Comparison of ENCODE assay signal across 14 cellular contexts in the genomic region with DNA sequence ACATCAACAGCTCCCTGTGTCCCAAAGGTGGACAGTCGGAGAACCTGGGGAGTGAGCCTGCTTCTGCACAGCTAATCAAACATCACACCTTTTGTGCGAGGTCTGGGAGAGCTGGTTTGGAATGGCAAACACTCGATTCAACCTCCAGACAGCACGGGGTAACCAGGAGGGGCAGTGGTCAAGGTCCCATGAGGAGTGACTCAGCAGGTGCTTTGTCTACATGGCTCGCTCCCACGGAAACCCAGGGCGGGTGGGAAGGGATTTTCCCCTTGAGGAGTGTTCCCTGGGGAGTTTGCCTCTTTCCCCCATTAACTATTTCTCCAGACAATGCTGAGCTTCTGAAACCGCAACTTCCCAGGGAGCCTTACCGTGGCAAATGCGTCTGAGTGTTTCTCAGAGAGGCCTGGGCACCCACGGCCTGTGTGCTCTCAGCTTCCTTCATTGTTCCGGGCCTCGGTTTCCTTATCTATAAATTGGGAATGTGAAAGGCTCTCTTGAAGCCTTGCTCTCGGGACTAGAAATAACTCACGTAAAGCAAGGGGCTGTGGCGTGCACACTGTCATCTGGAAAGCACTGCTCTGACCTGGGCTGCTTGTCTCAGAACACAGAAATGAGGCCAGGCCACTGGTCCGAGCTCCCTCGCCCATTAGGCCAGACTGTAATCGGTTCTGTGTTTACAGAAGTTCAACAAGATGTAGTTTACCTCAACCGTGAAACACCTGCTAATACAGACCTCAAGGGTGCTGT. TPM values are rescaled to one million over a fixed set of nuclear protein-coding genes. Genes with fewer than 3 reads are reported as not detected.
DNase-seq lines count a peak whose midpoint lies in the region; ATAC-seq, FAIRE-seq and TF ChIP-seq lines count a peak whose summit lies in the region.
"Had no signal": no experiment of that assay in that cellular context is flagged by ENCODE, and none has a peak within 500 bp of the region (broad histone marks: within the 10 kb centered on the region; RNA-seq: fewer than 3 reads in every experiment).

No MANE protein-coding gene starts in this region.

- no peak overlapping the region for H3K4me3 Mint-ChIP-seq in CD8-positive, alpha-beta T cell
- H3K4me3 Mint-ChIP-seq: naive B cell had no signal

- intact Hi-C loops in HepG2 (cut with micrococcal nuclease; ENCODE audit: unreplicated experiment) (no loop called here), spleen (cut with DNase I; ENCODE audit: low total_unique reads) (no loop called here)
- intact Hi-C loops in CD8-positive, alpha-beta T cell (cut with DNase I, micrococcal nuclease): no loop called here

- peak overlapping the region; percentile 39 for H3K9ac ChIP-seq in HepG2 (ENCODE audit: insufficient read depth, low read depth, low read length)

- TF ChIP-seq RAD21 in HepG2 (CRISPR knock-in tag; IDR thresholded peaks at IDR 0.05): no peak

- H3K9me3 Mint-ChIP-seq in CD8-positive, alpha-beta T cell: peaks cover 13% of the 10 kb centered on the region

- peaks cover 7% of the 10 kb centered on the region for H3K9me3 ChIP-seq in HepG2 (ENCODE audit: low read length)
- H3K9me3 ChIP-seq in spleen: peaks cover 0 to 24% (median 16%) of the 10 kb centered on the region in 8 donors
- peaks cover 3% of the 10 kb centered on the region for H3K9me3 ChIP-seq in CD8-positive, alpha-beta T cell (ENCODE audit: low read length)

- TF ChIP-seq EP300 in HepG2 (IDR thresholded peaks at IDR 0.05; ENCODE audit: low read depth in 2 of 2, low read length in 2 of 2) (peak; percentile 13 to 79; a peak in 2 of 4 replicates), HepG2 (CRISPR knock-in tag; IDR thresholded peaks at IDR 0.05; ENCODE audit: borderline replicate concordance) (peak; percentile 71)

- peak; percentile 78 for ATAC-seq in HepG2
- ATAC-seq in GM21528 (IDR thresholded peaks at IDR 0.05; ENCODE audit: low FRiP score, unreplicated experiment): no peak
- no peak for ATAC-seq in CD8-positive, alpha-beta T cell

- H2AFZ ChIP-seq in HepG2 (ENCODE audit: low read length): no peak overlapping the region

- POLR2A ChIA-PET in HepG2 (lab: Yijun Ruan, JAX): interaction anchor here (0.9 to 3.3 kb wide), 3 partner anchors 13 to 75 kb away, joined by 4 to 42 read pairs (median 8); partner anchors contain the start of genes GTPBP4, IDI1 and LARP4B
- POLR2A ChIA-PET in CD8-positive, alpha-beta T cell (lab: Charles Lee): no interaction called here

- TF ChIP-seq CTCF in GM12865 (IDR thresholded peaks at IDR 0.05; ENCODE audit: insufficient read depth, low read depth, low read length, missing control alignments) (no peak), HepG2 (CRISPR knock-in tag; IDR thresholded peaks at IDR 0.05) (no peak), spleen (IDR thresholded peaks at IDR 0.05 in 8 of 11, conservative IDR thresholded peaks at IDR 0.05 in 3 of 11) (no peak)
- no peak for TF ChIP-seq CTCF in CD8-positive, alpha-beta T cell (IDR thresholded peaks at IDR 0.05)

- H3K4me1 Mint-ChIP-seq in CD8-positive, alpha-beta T cell (ENCODE audit: low read depth): no peaks in the 10 kb centered on the region
- H3K4me1 Mint-ChIP-seq: naive B cell had no signal

- DNase-seq in A172 (ENCODE audit: low spot score): peak; percentile 67
- peak; percentile 63 for DNase-seq in GM12865 (ENCODE audit: low read depth)
- DNase-seq in RCC 7860 (ENCODE audit: low spot score): peak; percentile 92
- DNase-seq in HepG2 (ENCODE audit: low spot score): peak; percentile 81
- DNase-seq in spleen: no peak
- no peak for DNase-seq in dedifferentiated amniotic fluid mesenchymal stem cell (ENCODE audit: extremely low spot score)
- DNase-seq in CD8-positive, alpha-beta T cell: no peak
- DNase-seq: AML-193, erythroblast, naive B cell, NCI-H446 had no signal

- H3K27me3 Mint-ChIP-seq in CD8-positive, alpha-beta T cell (ENCODE audit: low read depth): peaks cover 3% of the 10 kb centered on the region

- H4K20me1 ChIP-seq in HepG2 (ENCODE audit: insufficient read depth, low read length): no peaks in the 10 kb centered on the region

- H3K79me2 ChIP-seq in HepG2 (ENCODE audit: insufficient read depth, low read length): no peaks in the 10 kb centered on the region

- H3K4me3 ChIP-seq in GM12865 (ENCODE audit: low read depth, low read length): no peak overlapping the region
- H3K4me3 ChIP-seq in HepG2 (replicated peaks in 1 of 3; ENCODE audit: insufficient read depth in 1 of 3, low read depth in 2 of 3, low read length in 3 of 3): no peak overlapping the region
- no peak overlapping the region for H3K4me3 ChIP-seq in spleen
- no peak overlapping the region for H3K4me3 ChIP-seq in CD8-positive, alpha-beta T cell (ENCODE audit: low read depth, low read length)
- H3K4me3 ChIP-seq: SJCRH30 had no signal

- H3K36me3 Mint-ChIP-seq in CD8-positive, alpha-beta T cell: peaks cover 2% of the 10 kb centered on the region

- BruUV-seq in HepG2 (replicated peaks; lab: Mats Ljungman, UMichigan): no TSS peak

- H3K27me3 ChIP-seq in HepG2 (ENCODE audit: control insufficient read depth in 1 of 2, insufficient read depth in 2 of 2, low read length in 2 of 2) (peaks cover 0 to 2% of the 10 kb centered on the region in 2 experiments; a peak in 2 of 5 replicates), spleen (replicated peaks in 1 of 7) (no peaks in the 10 kb centered on the region)
- no peaks in the 10 kb centered on the region for H3K27me3 ChIP-seq in CD8-positive, alpha-beta T cell (ENCODE audit: insufficient read depth, low read length)
- H3K27me3 ChIP-seq: SJCRH30 had no signal

- H3K4me1 ChIP-seq in HepG2 (ENCODE audit: insufficient read depth, low read length) (peaks cover 58% of the 10 kb centered on the region), spleen (peaks cover 0 to 16% (median 3%) of the 10 kb centered on the region in 6 donors)
- H3K4me1 ChIP-seq in CD8-positive, alpha-beta T cell (ENCODE audit: insufficient read depth, low read length): no peaks in the 10 kb centered on the region

- H3K27ac ChIP-seq in HepG2 (ENCODE audit: extremely low read length, insufficient read depth, low read length) (peak overlapping the region; percentile 58), spleen (no peak overlapping the region)
- no peak overlapping the region for H3K27ac ChIP-seq in CD8-positive, alpha-beta T cell (ENCODE audit: low read depth, low read length)
- H3K27ac ChIP-seq: SJCRH30 had no signal

- TF ChIP-seq POLR2A in HepG2 (IDR thresholded peaks at IDR 0.05; ENCODE audit: insufficient read depth in 1 of 2, low read depth in 2 of 2, low read length in 2 of 2) (no peak), spleen (IDR thresholded peaks at IDR 0.05) (no peak)

- H3K36me3 ChIP-seq in HepG2 (replicated peaks in 1 of 2; ENCODE audit: control insufficient read depth in 1 of 2, insufficient read depth in 2 of 2, low read length in 2 of 2): no peaks in the 10 kb centered on the region
- H3K36me3 ChIP-seq in spleen: no peaks in the 10 kb centered on the region
- H3K36me3 ChIP-seq in CD8-positive, alpha-beta T cell (ENCODE audit: insufficient read depth, low read length): no peaks in the 10 kb centered on the region
- H3K36me3 ChIP-seq: SJCRH30 had no signal

- peak overlapping the region; percentile 49 for H3K4me2 ChIP-seq in HepG2 (ENCODE audit: low read depth, low read length)

- WGBS in HepG2 (ENCODE audit: low lambda C conversion rate): 35% methylated on average over 19 of the region's 20 CpGs
- 79 to 89% (median 83%) methylated on average over 19 to 20 of the region's 20 CpGs for WGBS in spleen, 5 donors

- no peak overlapping the region for H3K27ac Mint-ChIP-seq in CD8-positive, alpha-beta T cell
- H3K27ac Mint-ChIP-seq: naive B cell had no signal

- in situ Hi-C loops in HepG2 (cut with HindIII; ENCODE audit: extremely low pct_ligation_motif_present, low pct_unique_long_range_greater_than_20kb): no loop called here

- FAIRE-seq in RCC 7860 (lab: Jason Lieb, UNC) (peak; percentile 78), HepG2 (lab: Jason Lieb, UNC) (peak; percentile 90)

- CTCF ChIA-PET in HepG2 (lab: Yijun Ruan, JAX; ENCODE audit: low intra/inter-chr PET ratio, low total read pairs): no interaction called here
- CTCF ChIA-PET in CD8-positive, alpha-beta T cell (lab: Charles Lee): no interaction called here

RNA-seq across cellular contexts. Expression of gene GTPBP4, which starts 14.0 kb away (rescaled TPM):
- 102 and 156 TPM in 2 replicates for total RNA-seq in A172 (2014; rRNA removed; shearing (Covaris generic))
- total RNA-seq in HepG2 (2016; rRNA removed; fragmentation: Illumina TruSeq; extraction: Trizol) (85.5 and 101 TPM in 2 replicates), spleen (10 to 100 TPM; 18.9 to 48.6 (median 37.5) TPM)
- 9.2 and 10.8 TPM in 2 replicates for total RNA-seq in HepG2 (2016; cell fraction: cytosol; rRNA removed; fragmentation: Illumina TruSeq; extraction: Trizol; ENCODE audit: low read depth)
- 73.1 and 98.3 TPM in 2 replicates for total RNA-seq in HepG2 (2016; cell fraction: insoluble cytoplasmic fraction; rRNA removed; fragmentation: Illumina TruSeq; extraction: Trizol)
- total RNA-seq in HepG2 (2016; cell fraction: membrane; rRNA removed; fragmentation: Illumina TruSeq; extraction: Trizol): 17.2 and 23.2 TPM in 2 replicates
- 61.0 and 70.2 TPM in 2 replicates for total RNA-seq in HepG2 (2016; cell fraction: nucleus; rRNA removed; fragmentation: Illumina TruSeq; extraction: Trizol)
- polyA plus RNA-seq in HepG2 (2011; rRNA removed) (20.1 and 24.1 TPM in 2 replicates), spleen (10 to 100 TPM; 16.6 to 27.3 (median 25.4) TPM)
- polyA plus RNA-seq in HepG2 (2011; cell fraction: cytosol; rRNA removed): 9.2 and 11.6 TPM in 2 replicates
- 31.1 and 31.6 TPM in 2 replicates for polyA plus RNA-seq in HepG2 (2011; cell fraction: nucleus; rRNA removed)
- 37.7 and 40.3 TPM in 2 replicates for polyA plus RNA-seq in HepG2 (2012)
- 3.6 and 4.3 TPM in 2 replicates for polyA plus RNA-seq in HepG2 (2016; cell fraction: cytosol; fragmentation: Illumina TruSeq; extraction: Trizol; ENCODE audit: low read depth)
- polyA plus RNA-seq in HepG2 (2016; cell fraction: insoluble cytoplasmic fraction; fragmentation: Illumina TruSeq; extraction: Trizol; ENCODE audit: low read depth): 116 and 119 TPM in 2 replicates
- 8.8 and 12.3 TPM in 2 replicates for polyA plus RNA-seq in HepG2 (2016; cell fraction: membrane; fragmentation: Illumina TruSeq; extraction: Trizol; ENCODE audit: low read depth)
- polyA plus RNA-seq in HepG2 (2016; cell fraction: nucleus; fragmentation: Illumina TruSeq; extraction: Trizol; ENCODE audit: insufficient read depth, low read depth): 109 and 116 TPM in 2 replicates
- polyA minus RNA-seq in HepG2 (2011; rRNA and poly(A)+ RNA removed; ENCODE audit: low replicate concordance): 35.4 and 59.3 TPM in 2 replicates
- polyA minus RNA-seq in HepG2 (2011; cell fraction: cytosol; rRNA and poly(A)+ RNA removed): 14.2 and 15.8 TPM in 2 replicates
- polyA minus RNA-seq in HepG2 (2011; cell fraction: nucleus; rRNA and poly(A)+ RNA removed): 62.8 and 65.3 TPM in 2 replicates
- 10 to 100 TPM; 78.2 to 84.2 TPM for total RNA-seq in CD8-positive, alpha-beta T cell

RNA-seq across cellular contexts. Expression of gene LARP4B, which starts 42.7 kb away (rescaled TPM):
- total RNA-seq in A172 (2014; rRNA removed; shearing (Covaris generic)): 42.5 and 55.7 TPM in 2 replicates
- total RNA-seq in HepG2 (2016; rRNA removed; fragmentation: Illumina TruSeq; extraction: Trizol) (19.5 and 23.6 TPM in 2 replicates), spleen (100 to 1,000 TPM in 4 of 7 donors, 10 to 100 TPM in 3; 78.8 to 163 (median 105) TPM)
- total RNA-seq in HepG2 (2016; cell fraction: cytosol; rRNA removed; fragmentation: Illumina TruSeq; extraction: Trizol; ENCODE audit: low read depth): 14.7 and 23.0 TPM in 2 replicates
- 19.2 and 20.0 TPM in 2 replicates for total RNA-seq in HepG2 (2016; cell fraction: insoluble cytoplasmic fraction; rRNA removed; fragmentation: Illumina TruSeq; extraction: Trizol)
- 15.0 and 15.8 TPM in 2 replicates for total RNA-seq in HepG2 (2016; cell fraction: membrane; rRNA removed; fragmentation: Illumina TruSeq; extraction: Trizol)
- 26.7 and 30.9 TPM in 2 replicates for total RNA-seq in HepG2 (2016; cell fraction: nucleus; rRNA removed; fragmentation: Illumina TruSeq; extraction: Trizol)
- polyA plus RNA-seq in HepG2 (2011; rRNA removed) (29.4 and 30.2 TPM in 2 replicates), spleen (10 to 100 TPM; 12.7 to 17.7 (median 14.3) TPM)
- 17.2 and 19.1 TPM in 2 replicates for polyA plus RNA-seq in HepG2 (2011; cell fraction: cytosol; rRNA removed)
- 47.0 and 50.9 TPM in 2 replicates for polyA plus RNA-seq in HepG2 (2011; cell fraction: nucleus; rRNA removed)
- 21.6 and 23.2 TPM in 2 replicates for polyA plus RNA-seq in HepG2 (2012)
- 0.96 and 1.0 TPM in 2 replicates for polyA plus RNA-seq in HepG2 (2016; cell fraction: cytosol; fragmentation: Illumina TruSeq; extraction: Trizol; ENCODE audit: low read depth)
- 20.6 and 24.1 TPM in 2 replicates for polyA plus RNA-seq in HepG2 (2016; cell fraction: insoluble cytoplasmic fraction; fragmentation: Illumina TruSeq; extraction: Trizol; ENCODE audit: low read depth)
- polyA plus RNA-seq in HepG2 (2016; cell fraction: membrane; fragmentation: Illumina TruSeq; extraction: Trizol; ENCODE audit: low read depth): 4.4 and 4.9 TPM in 2 replicates
- 31.6 and 31.8 TPM in 2 replicates for polyA plus RNA-seq in HepG2 (2016; cell fraction: nucleus; fragmentation: Illumina TruSeq; extraction: Trizol; ENCODE audit: insufficient read depth, low read depth)
- 61.5 and 94.1 TPM in 2 replicates for polyA minus RNA-seq in HepG2 (2011; rRNA and poly(A)+ RNA removed; ENCODE audit: low replicate concordance)
- polyA minus RNA-seq in HepG2 (2011; cell fraction: cytosol; rRNA and poly(A)+ RNA removed): 27.4 and 36.0 TPM in 2 replicates
- polyA minus RNA-seq in HepG2 (2011; cell fraction: nucleus; rRNA and poly(A)+ RNA removed): 92.4 and 94.1 TPM in 2 replicates
- 10 to 100 TPM; 32.5 to 32.7 TPM for total RNA-seq in CD8-positive, alpha-beta T cell

RNA-seq across cellular contexts. Expression of gene IDI2, which starts 51.4 kb away (rescaled TPM):
- not detected in 2 replicates for total RNA-seq in A172 (2014; rRNA removed; shearing (Covaris generic))
- total RNA-seq in HepG2 (2016; rRNA removed; fragmentation: Illumina TruSeq; extraction: Trizol): not detected in 2 replicates
- total RNA-seq in HepG2 (2016; cell fraction: cytosol; rRNA removed; fragmentation: Illumina TruSeq; extraction: Trizol; ENCODE audit: low read depth): not detected in 2 replicates
- total RNA-seq in HepG2 (2016; cell fraction: insoluble cytoplasmic fraction; rRNA removed; fragmentation: Illumina TruSeq; extraction: Trizol): not detected in 2 replicates
- total RNA-seq in HepG2 (2016; cell fraction: membrane; rRNA removed; fragmentation: Illumina TruSeq; extraction: Trizol): not detected in 2 replicates
- total RNA-seq in HepG2 (2016; cell fraction: nucleus; rRNA removed; fragmentation: Illumina TruSeq; extraction: Trizol): not detected in 2 replicates
- polyA plus RNA-seq in HepG2 (2011; rRNA removed): not detected in 2 replicates
- polyA plus RNA-seq in HepG2 (2011; cell fraction: cytosol; rRNA removed): not detected in 2 replicates
- not detected in 2 replicates for polyA plus RNA-seq in HepG2 (2011; cell fraction: nucleus; rRNA removed)
- not detected in 2 replicates for polyA plus RNA-seq in HepG2 (2012)
- polyA plus RNA-seq in HepG2 (2016; cell fraction: cytosol; fragmentation: Illumina TruSeq; extraction: Trizol; ENCODE audit: low read depth): not detected in 2 replicates
- not detected in 2 replicates for polyA plus RNA-seq in HepG2 (2016; cell fraction: insoluble cytoplasmic fraction; fragmentation: Illumina TruSeq; extraction: Trizol; ENCODE audit: low read depth)
- not detected in 2 replicates for polyA plus RNA-seq in HepG2 (2016; cell fraction: membrane; fragmentation: Illumina TruSeq; extraction: Trizol; ENCODE audit: low read depth)
- polyA plus RNA-seq in HepG2 (2016; cell fraction: nucleus; fragmentation: Illumina TruSeq; extraction: Trizol; ENCODE audit: insufficient read depth, low read depth): not detected in 2 replicates
- polyA minus RNA-seq in HepG2 (2011; rRNA and poly(A)+ RNA removed; ENCODE audit: low replicate concordance): not detected in 2 replicates
- polyA minus RNA-seq in HepG2 (2011; cell fraction: cytosol; rRNA and poly(A)+ RNA removed): not detected in 2 replicates
- not detected in 2 replicates for polyA minus RNA-seq in HepG2 (2011; cell fraction: nucleus; rRNA and poly(A)+ RNA removed)
- not detected for total RNA-seq in spleen
- under 1 TPM in 2 of 3 donors, not detected in 1; 0.06 to 0.09 TPM for polyA plus RNA-seq in spleen
- not detected for total RNA-seq in CD8-positive, alpha-beta T cell
- total RNA-seq: SJCRH30, ureter had no signal

Comparison
In these comparisons a context has a peak if more than half of its experiments do, and no peak if none do; other contexts are left out.
1. DNase-seq: peak in A172 (single experiment), GM12865 (single experiment), RCC 7860 (single experiment) and HepG2 (single experiment); none in spleen (single experiment), dedifferentiated amniotic fluid mesenchymal stem cell (single experiment) and CD8-positive, alpha-beta T cell (0 of 7).